38 cellular contexts compared by ENCODE assay signal in the genomic region with DNA sequence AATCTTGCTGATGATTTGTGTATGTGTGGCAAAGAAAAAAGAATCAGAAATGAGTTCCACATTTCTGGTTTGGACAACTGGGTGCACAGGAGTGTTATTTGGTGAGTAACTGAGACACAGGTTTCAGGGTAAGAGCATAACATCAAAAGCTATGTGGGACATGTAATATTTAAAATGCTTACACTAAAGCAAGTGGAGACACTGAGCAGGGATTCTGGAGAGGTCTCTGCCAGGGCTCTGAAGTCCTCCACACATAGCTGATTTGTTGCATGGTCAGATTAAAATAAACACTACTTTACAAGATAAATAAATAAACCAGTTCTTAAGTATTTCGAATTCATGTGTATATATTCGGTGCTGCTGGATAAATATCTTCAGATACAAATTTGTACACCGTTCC. TPM values are rescaled to one million over a fixed set of nuclear protein-coding genes. Genes with fewer than 3 reads are reported as not detected.
"Had no signal": no experiment of that assay in that cellular context is flagged by ENCODE, and none has a peak within 500 bp of the region (broad histone marks: within the 10 kb centered on the region; RNA-seq: fewer than 3 reads in every experiment).

No MANE protein-coding gene starts in this region.

- H3K27me3 ChIP-seq: MG63 had no signal

- DNase-seq: Karpas-422, Kasumi-1, MG63, MM.1S, MV-4-11, NCI-H1048, NCI-H1092, NCI-H1092 treated with DMSO at 0.1 percent for 48 hours, NCI-H1105, NCI-H1105 treated with DMSO at 0.1 percent for 48 hours, NCI-H1417, NCI-H1417 treated with DMSO at 0.1 percent for 48 hours, NCI-H1436, NCI-H1436 treated with DMSO at 0.1 percent for 48 hours, NCI-H146, NCI-H1694, NCI-H1694 treated with DMSO at 0.1 percent for 48 hours, NCI-H187, NCI-H187 treated with DMSO at 0.1 percent for 48 hours, NCI-H1930, NCI-H2029, NCI-H2029 treated with DMSO at 0.1 percent for 48 hours, NCI-H2081, NCI-H2081 treated with DMSO at 0.1 percent for 48 hours, NCI-H2107, NCI-H2171, NCI-H2171 treated with DMSO at 0.1 percent for 48 hours, NCI-H2227 treated with DMSO at 0.1 percent for 48 hours, NCI-H226, NCI-H345, NCI-H446, NCI-H446 treated with DMSO at 0.1 percent for 48 hours, NCI-H510A had no signal

- H3K4me3 ChIP-seq: MG63 had no signal

- H3K36me3 ChIP-seq: MG63 had no signal

- H3K27ac ChIP-seq: KMS-11 had no signal

- H3K9ac ChIP-seq: KMS-11 had no signal

RNA-seq across cellular contexts. Expression of a gene that starts 16.3 kb away (rescaled TPM):
- total RNA-seq: LHCN-M2, MCF 10A had no signal

RNA-seq across cellular contexts. Expression of a gene that starts 16.3 kb away (rescaled TPM):
- total RNA-seq: LHCN-M2, M059J, MCF 10A, NCI-H460 had no signal
